24 cellular contexts compared by ENCODE assay signal in genomic region chr20:48211847-48212246, GRCh38.
"Had no signal": no experiment of that assay in that cellular context is flagged by ENCODE, and none has a peak within 500 bp of the region (broad histone marks: within the 10 kb centered on the region; RNA-seq: fewer than 3 reads in every experiment).

No MANE protein-coding gene starts in this region.

- ATAC-seq: effector memory CD8-positive, alpha-beta T cell; esophagus mucosa; gastrocnemius medialis; heart left ventricle; left cardiac atrium; left lung; left ventricle myocardium superior; lower lobe of right lung; mucosa of descending colon had no signal

- H3K4me3 ChIP-seq: colonic mucosa, esophagus squamous epithelium, gastrocnemius medialis, heart left ventricle, left lung, lower lobe of right lung, mucosa of descending colon had no signal

- H3K27me3 Mint-ChIP-seq: dendritic cell treated with granulocyte-macrophage colony-stimulating factor and Interleukin-4, amounts not matched to agents 40 ng/mL and 50 ng/mL, for 4 days had no signal

- DNase-seq: colonic mucosa; cortex of kidney; effector CD8-positive, alpha-beta T cell; effector memory CD8-positive, alpha-beta T cell; endodermal cell; erythroblast; esophagus squamous epithelium; foreskin fibroblast; foreskin melanocyte; gastrocnemius medialis; heart left ventricle; hippocampal formation; left cardiac atrium; left lung; left ventricle myocardium superior; lower lobe of right lung; mucosa of descending colon had no signal

- FAIRE-seq: endometrium, islet of Langerhans, keratinocyte had no signal

- H3K27me3 ChIP-seq: colonic mucosa, esophagus squamous epithelium, gastrocnemius medialis had no signal

- H3K36me3 Mint-ChIP-seq: mesothelial cell of epicardium had no signal

- H3K9me3 ChIP-seq: colonic mucosa, esophagus squamous epithelium, gastrocnemius medialis, heart left ventricle, left lung, lower lobe of right lung, mucosa of descending colon had no signal

- H3K4me1 ChIP-seq: colonic mucosa, gastrocnemius medialis, left lung, lower lobe of right lung had no signal

- H3K27ac ChIP-seq: colonic mucosa, epithelial cell of prostate, esophagus squamous epithelium, gastrocnemius medialis, heart left ventricle, left lung, lower lobe of right lung had no signal

- H3K4me3 Mint-ChIP-seq: dendritic cell treated with granulocyte-macrophage colony-stimulating factor and Interleukin-4, amounts not matched to agents 40 ng/mL and 50 ng/mL, for 4 days; effector memory CD8-positive, alpha-beta T cell; endodermal cell; mesothelial cell of epicardium had no signal

- H3K9me3 Mint-ChIP-seq: dendritic cell treated with granulocyte-macrophage colony-stimulating factor and Interleukin-4, amounts not matched to agents 40 ng/mL and 50 ng/mL, for 4 days; effector memory CD8-positive, alpha-beta T cell; endodermal cell; mesothelial cell of epicardium had no signal

- H3K36me3 ChIP-seq: colonic mucosa, esophagus squamous epithelium, gastrocnemius medialis, heart left ventricle, left lung, lower lobe of right lung had no signal

- H3K27ac Mint-ChIP-seq: dendritic cell treated with granulocyte-macrophage colony-stimulating factor and Interleukin-4, amounts not matched to agents 40 ng/mL and 50 ng/mL, for 4 days; effector memory CD8-positive, alpha-beta T cell; endodermal cell; mesothelial cell of epicardium had no signal
